Comparison of ENCODE assay signal across 14 cellular contexts in the genomic region with DNA sequence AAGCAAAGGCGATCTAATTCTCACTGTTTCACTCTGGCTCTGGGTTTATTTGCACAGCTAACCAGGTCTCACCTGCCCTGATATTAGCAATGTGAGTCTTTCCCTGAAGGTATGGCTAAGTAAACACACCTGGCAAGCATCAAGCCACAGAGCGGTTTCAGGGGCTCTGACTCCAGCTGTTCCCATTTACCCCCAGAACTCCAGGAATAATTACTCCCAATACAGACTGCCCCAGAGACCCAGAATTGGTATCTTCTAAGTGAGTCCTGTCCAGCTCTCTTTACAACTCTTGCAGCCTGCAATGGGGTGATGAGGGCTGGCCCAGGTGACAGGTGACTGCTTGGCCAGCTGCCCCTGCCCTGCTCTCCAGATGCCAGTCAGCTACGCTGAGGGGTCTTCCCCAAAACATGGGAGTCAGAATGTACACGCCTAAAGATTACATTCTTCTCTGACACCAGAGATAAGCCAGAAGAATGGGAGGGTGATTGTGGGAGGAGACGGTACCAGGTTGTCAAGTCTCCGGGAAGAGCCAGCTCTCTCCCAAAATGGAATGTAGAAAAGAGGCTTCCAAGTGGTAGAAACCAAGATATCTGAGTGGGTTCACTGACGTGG. TPM values are rescaled to one million over a fixed set of nuclear protein-coding genes. Genes with fewer than 3 reads are reported as not detected.
DNase-seq lines count a peak whose midpoint lies in the region; ATAC-seq and TF ChIP-seq lines count a peak whose summit lies in the region.
"Had no signal": no experiment of that assay in that cellular context is flagged by ENCODE, and none has a peak within 500 bp of the region (broad histone marks: within the 10 kb centered on the region; RNA-seq: fewer than 3 reads in every experiment).

No MANE protein-coding gene starts in this region.

- intact Hi-C loops in left lung (cut with DNase I) = no loop called here
- intact Hi-C loops in vagina (cut with DNase I) = no loop called here

- peaks cover 0 to 22% of the 10 kb centered on the region in 2 donors for H3K27me3 ChIP-seq in left lung
- no peaks in the 10 kb centered on the region for H3K27me3 ChIP-seq in vagina
- H3K27me3 ChIP-seq: breast epithelium had no signal

- H3K9me3 ChIP-seq in left lung (no peaks in the 10 kb centered on the region), vagina (no peaks in the 10 kb centered on the region)
- H3K9me3 ChIP-seq: breast epithelium, spleen had no signal

- H3K27ac ChIP-seq in left lung (peak overlapping the region; percentile 53 to 71), vagina (no peak overlapping the region)
- H3K27ac ChIP-seq: breast epithelium, spleen had no signal

- TF ChIP-seq POLR2A in vagina (IDR thresholded peaks at IDR 0.05) = no peak

- H3K4me3 ChIP-seq in left lung (no peak overlapping the region), vagina (no peak overlapping the region)
- H3K4me3 ChIP-seq: breast epithelium, spleen had no signal

- H3K36me3 ChIP-seq in left lung = no peaks in the 10 kb centered on the region
- no peaks in the 10 kb centered on the region for H3K36me3 ChIP-seq in vagina
- H3K36me3 ChIP-seq: breast epithelium, spleen had no signal

- ATAC-seq in left lung = peak; percentile 61
- ATAC-seq in HG02678 (IDR thresholded peaks at IDR 0.05; ENCODE audit: unreplicated experiment) = no peak
- no peak for ATAC-seq in GM18519 (IDR thresholded peaks at IDR 0.05; ENCODE audit: low FRiP score, unreplicated experiment)
- no peak for ATAC-seq in GM21723 (IDR thresholded peaks at IDR 0.05; ENCODE audit: unreplicated experiment)
- ATAC-seq: left ventricle myocardium superior had no signal

- peak; percentile 73 for DNase-seq in COLO668 (lab: John Stamatoyannopoulos, UW; ENCODE audit: unreplicated experiment)
- peak; percentile 49 to 97 (median 80) for DNase-seq in NCI-H1417 (lab: John Stamatoyannopoulos, UW)
- DNase-seq in NCI-H774 (lab: John Stamatoyannopoulos, UW) = peak; percentile 80
- peak in 1 of 2 donors; percentile 54 for DNase-seq in left lung
- no peak for DNase-seq in vagina (ENCODE audit: extremely low spot score in 2 of 2)
- DNase-seq: activated gamma-delta T cell treated with Interleukin-2 at 50 U/mL for 16 hours, left ventricle myocardium superior, spleen, T1000 had no signal

- TF ChIP-seq CTCF in left lung (IDR thresholded peaks at IDR 0.05) (no peak), vagina (IDR thresholded peaks at IDR 0.05) (no peak)

- H3K4me1 ChIP-seq in left lung = no peaks in the 10 kb centered on the region
- no peaks in the 10 kb centered on the region for H3K4me1 ChIP-seq in vagina
- H3K4me1 ChIP-seq: breast epithelium, spleen had no signal

RNA-seq across cellular contexts. Expression of a gene that starts 4.9 kb away (rescaled TPM):
- total RNA-seq in left lung = 10 to 100 TPM; 26.0 to 44.3 TPM
- not detected for total RNA-seq in vagina
- total RNA-seq: NCI-H460 had no signal

RNA-seq across cellular contexts. Expression of a gene that starts 52.9 kb away (rescaled TPM):
- 10 to 100 TPM; 45.1 to 51.7 TPM for total RNA-seq in left lung
- total RNA-seq in vagina = 26.0 TPM

Comparison
In these comparisons a context has a peak if more than half of its experiments do, and no peak if none do; other contexts are left out.
1. DNase-seq: peak in COLO668 (single experiment), NCI-H1417 (3 of 3) and NCI-H774 (single experiment); none in vagina (0 of 2).
2. RNA of a gene that starts 4.9 kb away (total RNA-seq): 26.0 to 44.3 TPM in left lung; not detected in vagina (single experiment); every median in the first group is over 10 times any median in the second.